Comparison of ENCODE assay signal across 12 cellular contexts in genomic region chr11:85718126-85718943, GRCh38. TPM values are rescaled to one million over a fixed set of nuclear protein-coding genes. Genes with fewer than 3 reads are reported as not detected.
DNase-seq lines count a peak whose midpoint lies in the region; FAIRE-seq and TF ChIP-seq lines count a peak whose summit lies in the region.
"Had no signal": no experiment of that assay in that cellular context is flagged by ENCODE, and none has a peak within 500 bp of the region (broad histone marks: within the 10 kb centered on the region; RNA-seq: fewer than 3 reads in every experiment).

No MANE protein-coding gene starts in this region.

- H3K27ac ChIP-seq in ascending aorta (peak overlapping the region; percentile 60 to 66), right atrium auricular region (peak overlapping the region; percentile 49 to 54)

- TF ChIP-seq CTCF in ascending aorta (IDR thresholded peaks at IDR 0.05), result no peak
- no peak for TF ChIP-seq CTCF in right atrium auricular region (IDR thresholded peaks at IDR 0.05)

- H3K36me3 ChIP-seq in ascending aorta (no peaks in the 10 kb centered on the region), right atrium auricular region (no peaks in the 10 kb centered on the region)

- H3K4me3 ChIP-seq in ascending aorta (peak overlapping the region in 1 of 2 donors; percentile 51), right atrium auricular region (peak overlapping the region in 1 of 2 donors; percentile 33)

- FAIRE-seq in G401.6 (lab: Jason Lieb, UNC), result peak; percentile 63

- no peaks in the 10 kb centered on the region for H3K27me3 ChIP-seq in ascending aorta
- no peaks in the 10 kb centered on the region for H3K27me3 ChIP-seq in right atrium auricular region

- H3K9me3 ChIP-seq in ascending aorta (no peaks in the 10 kb centered on the region), right atrium auricular region (no peaks in the 10 kb centered on the region)

- DNase-seq in ascending aorta (ENCODE audit: low spot score in 2 of 2) (no peak), right atrium auricular region (ENCODE audit: low spot score) (no peak), retina (peak; percentile 11), posterior vena cava (ENCODE audit: low spot score) (no peak), NCI-H524 (lab: John Stamatoyannopoulos, UW) (no peak), H4 (ENCODE audit: low spot score) (no peak), GDM1 (lab: John Stamatoyannopoulos, UW) (no peak)
- DNase-seq: activated CD8-positive, alpha-beta T cell treated with anti-CD3 and anti-CD28 coated beads for 36 hours; NCI-H1417 treated with DMSO at 0.1 percent for 48 hours; stimulated activated CD4-positive, alpha-beta T cell treated with anti-CD3 and anti-CD28 coated beads, Interleukin-12 subunit alpha, Interleukin-12 subunit beta, amount 100 ng/mL, for 4 hours; stimulated activated naive CD8-positive, alpha-beta T cell treated with anti-CD3 and anti-CD28 coated beads, Interleukin-15, amount 100 ng/mL, for 72 hours had no signal

- peaks cover 0 to 8% of the 10 kb centered on the region in 2 donors for H3K4me1 ChIP-seq in ascending aorta
- H3K4me1 ChIP-seq in right atrium auricular region, result peaks cover 0 to 12% of the 10 kb centered on the region in 2 donors

- intact Hi-C loops in ascending aorta (cut with DNase I), result loop anchor here (2.0 kb wide), 1 partner anchor 54 kb away; the partner anchor contains the start of gene CREBZF
- intact Hi-C loops in posterior vena cava (cut with DNase I), result loop anchor here in 1 of 2 donors (10.0 kb wide), 1 partner anchor 86 kb away; no protein-coding TSS in a partner anchor

RNA-seq across cellular contexts. Expression of gene CCDC89, which starts 32.3 kb away (rescaled TPM):
- total RNA-seq in ascending aorta (16.6 TPM), right atrium auricular region (1 to 10 TPM in 1 of 2 donors, under 1 TPM in 1; 0.24 to 1.1 TPM), posterior vena cava (1 to 10 TPM; 1.3 to 2.5 TPM)
- total RNA-seq in H4 (2014; rRNA removed; shearing (Covaris generic)), result not detected in 2 replicates

RNA-seq across cellular contexts. Expression of gene CREBZF, which starts 53.4 kb away (rescaled TPM):
- total RNA-seq in ascending aorta, result 29.7 TPM
- 10 to 100 TPM; 11.6 to 13.6 TPM for total RNA-seq in right atrium auricular region
- 10 to 100 TPM; 31.7 to 34.5 TPM for total RNA-seq in posterior vena cava
- total RNA-seq in H4 (2014; rRNA removed; shearing (Covaris generic)), result 18.5 and 20.4 TPM in 2 replicates
